Comparison of ENCODE assay signal across 11 cellular contexts in genomic region chr3:66236281-66236680, GRCh38. TPM values are rescaled to one million over a fixed set of nuclear protein-coding genes. Genes with fewer than 3 reads are reported as not detected.
A peak's percentile ranks its signal among the peaks of the same experiment; 100 is the strongest.
DNase-seq lines count a peak whose midpoint lies in the region; ATAC-seq, FAIRE-seq and TF ChIP-seq lines count a peak whose summit lies in the region.
"Had no signal": no experiment of that assay in that cellular context is flagged by ENCODE, and none has a peak within 500 bp of the region (broad histone marks: within the 10 kb centered on the region; RNA-seq: fewer than 3 reads in every experiment).

No MANE protein-coding gene starts in this region.

- FAIRE-seq in K562 (lab: Jason Lieb, UNC), result no peak

- no TSS peak for BruUV-seq in K562 (replicated peaks; lab: Mats Ljungman, UMichigan)

- no peak overlapping the region for H3K9ac ChIP-seq in K562 (ENCODE audit: insufficient read depth in 1 of 2, low read depth in 2 of 2, low read length in 2 of 2)
- H3K9ac ChIP-seq in mesendoderm (ENCODE audit: low read length), result no peak overlapping the region

- no peak overlapping the region for H2AFZ ChIP-seq in K562 (ENCODE audit: low read depth, low read length)

- intact Hi-C loops in K562 (cut with micrococcal nuclease), result no loop called here

- H4K8ac ChIP-seq in mesendoderm (ENCODE audit: low read depth, low read length), result no peak overlapping the region

- WGBS in K562 (ENCODE audit: insufficient coverage, low coverage, missing lambda C conversion rate), result 77% methylated on average over 5 of the region's 5 CpGs
- no CpG with 5 or more reads among the region's 5 CpGs for WGBS in mesendoderm (ENCODE audit: extremely low coverage, insufficient coverage, low lambda C conversion rate)

- H3K56ac ChIP-seq in mesendoderm (ENCODE audit: low read length), result no peak overlapping the region

- no peak for TF ChIP-seq RAD21 in K562 (CRISPR knock-in tag; conservative IDR thresholded peaks at IDR 0.05 in 1 of 2, IDR thresholded peaks at IDR 0.05 in 1 of 2)

- ATAC-seq in K562 (no peak), GM18909 (IDR thresholded peaks at IDR 0.05; ENCODE audit: poor library complexity, unreplicated experiment) (no peak), HG03196 (IDR thresholded peaks at IDR 0.05; ENCODE audit: unreplicated experiment) (no peak), HG02852 (IDR thresholded peaks at IDR 0.05; ENCODE audit: unreplicated experiment) (no peak)
- ATAC-seq: effector memory CD8-positive, alpha-beta T cell had no signal

- H2BK15ac ChIP-seq in mesendoderm (replicated peaks; ENCODE audit: low read depth), result no peak overlapping the region

- H3K79me2 ChIP-seq in K562 (ENCODE audit: control insufficient read depth, insufficient read depth, low read length) (no peaks in the 10 kb centered on the region), mesendoderm (ENCODE audit: control insufficient read depth, insufficient read depth, low read length) (no peaks in the 10 kb centered on the region)

- no peak overlapping the region for H2BK5ac ChIP-seq in mesendoderm (ENCODE audit: low read length)

- H3K9me1 ChIP-seq in K562 (ENCODE audit: control insufficient read depth, insufficient read depth, low read length), result no peaks in the 10 kb centered on the region

- in situ Hi-C loops in K562 (cut with MboI), result no loop called here

- H2AK5ac ChIP-seq in mesendoderm (ENCODE audit: low read length), result no peak overlapping the region

- no peaks in the 10 kb centered on the region for H3K9me3 ChIP-seq in K562 (replicated peaks; ENCODE audit: control insufficient read depth, insufficient read depth, low read depth, low read length)

- H3K27me3 ChIP-seq in K562 (ENCODE audit: control insufficient read depth in 2 of 2, insufficient read depth in 2 of 2, low read length in 2 of 2) (no peaks in the 10 kb centered on the region), mesendoderm (ENCODE audit: insufficient read depth, low read length, poor library complexity) (no peaks in the 10 kb centered on the region)

- CTCF ChIA-PET in K562 (lab: Yijun Ruan, JAX; ENCODE audit: low intra/inter-chr PET ratio), result no interaction called here

- TF ChIP-seq EP300 in K562 (IDR thresholded peaks at IDR 0.05; ENCODE audit: low read length), result no peak

- no peak overlapping the region for H3K4ac ChIP-seq in mesendoderm (ENCODE audit: low read depth, low read length)

- H2BK120ac ChIP-seq in mesendoderm (ENCODE audit: low read depth, low read length), result no peak overlapping the region

- H3K23ac ChIP-seq in mesendoderm (ENCODE audit: low read length), result no peak overlapping the region

- H3K18ac ChIP-seq in mesendoderm (ENCODE audit: low read length), result no peak overlapping the region

- H3K27ac ChIP-seq in K562 (ENCODE audit: extremely low read depth, low read depth, low read length) (no peak overlapping the region), mesendoderm (ENCODE audit: low read depth, low read length) (no peak overlapping the region), substantia nigra (ENCODE audit: low read depth, low read length, poor library complexity, severe bottlenecking) (no peak overlapping the region)
- H3K27ac ChIP-seq: skin epidermis had no signal

- no peak for TF ChIP-seq POLR2A in K562 (conservative IDR thresholded peaks at IDR 0.05)

- no peaks in the 10 kb centered on the region for H4K20me1 ChIP-seq in K562 (replicated peaks; ENCODE audit: control insufficient read depth, insufficient read depth, low read length)

- peak; percentile 4 for DNase-seq in EL
- DNase-seq in LHCN-M2 (ENCODE audit: low read depth), result peak; percentile 20
- DNase-seq in K562 (ENCODE audit: extremely low read depth in 1 of 4, low spot score in 3 of 4), result peak in 1 of 4 experiments; percentile 5
- DNase-seq in mesendoderm, result peak; percentile 59
- DNase-seq in substantia nigra (lab: John Stamatoyannopoulos, UW), result no peak
- DNase-seq: DMS79 treated with DMSO at 0.1 percent for 48 hours; effector memory CD8-positive, alpha-beta T cell had no signal

- peaks cover 7% of the 10 kb centered on the region for H3K79me1 ChIP-seq in mesendoderm (ENCODE audit: low read length)

- no peak for TF ChIP-seq CTCF in K562 (IDR thresholded peaks at IDR 0.05 in 2 of 3, conservative IDR thresholded peaks at IDR 0.05 in 1 of 3; ENCODE audit: insufficient read depth in 2 of 3, low read depth in 1 of 3, low read length in 3 of 3)

- H3K4me3 ChIP-seq in K562 (no peak overlapping the region), mesendoderm (ENCODE audit: low read length) (no peak overlapping the region)
- H3K4me3 ChIP-seq: skin epidermis had no signal

- H4K5ac ChIP-seq in mesendoderm (ENCODE audit: low read length), result no peak overlapping the region

- H3K4me1 ChIP-seq in K562 (replicated peaks in 1 of 2; ENCODE audit: control insufficient read depth in 2 of 2, insufficient read depth in 2 of 2, low read length in 2 of 2) (no peaks in the 10 kb centered on the region), mesendoderm (ENCODE audit: control insufficient read depth, low read depth, low read length) (no peaks in the 10 kb centered on the region)

- H3K4me2 ChIP-seq in K562 (ENCODE audit: insufficient read depth, low read length) (no peak overlapping the region), mesendoderm (ENCODE audit: low read length) (no peak overlapping the region)

- POLR2A ChIA-PET in K562 (lab: Yijun Ruan, JAX), result interaction anchor here (0.6 kb wide), 1 partner anchor 62 kb away, joined by 3 read pairs; no protein-coding TSS in a partner anchor

- H3K36me3 ChIP-seq in K562 (ENCODE audit: control insufficient read depth, insufficient read depth, low read length) (no peaks in the 10 kb centered on the region), mesendoderm (ENCODE audit: control insufficient read depth, insufficient read depth, low read length) (no peaks in the 10 kb centered on the region)

TF ChIP-seq in K562, 482 proteins besides CTCF, POLR2A, EP300 and RAD21:
- TF ChIP-seq ZNF384 (IDR thresholded peaks at IDR 0.05; ENCODE audit: low read depth, low read length) (0 out of 2 replicates have a peak, but pooled peaks have one; percentile 19), RCOR1 (IDR thresholded peaks at IDR 0.05; ENCODE audit: borderline replicate concordance in 1 of 2, low read depth in 2 of 2, low read length in 2 of 2) (no peak)

RNA-seq across cellular contexts. Expression of gene SLC25A26, which starts 15.5 kb away (rescaled TPM):
- 14.3 and 25.9 TPM in 2 replicates for total RNA-seq in LHCN-M2 (2014; rRNA removed)
- 21.4 TPM for polyA plus RNA-seq in LHCN-M2 (2012)
- 8.4 and 8.8 TPM in 2 replicates for total RNA-seq in K562 (2011; cell fraction: chromatin; rRNA removed; ENCODE audit: low replicate concordance)
- total RNA-seq in K562 (2011; cell fraction: nucleolus; rRNA removed), result 6.8 and 9.2 TPM in 2 replicates
- 7.3 and 11.3 TPM in 2 replicates for total RNA-seq in K562 (2011; cell fraction: nucleoplasm; rRNA removed)
- total RNA-seq in K562 (2014; rRNA removed), result 8.8 and 9.7 TPM in 2 replicates
- total RNA-seq in K562 (2014; rRNA removed; fragmentation: Illumina TruSeq; extraction: Trizol), result 12.6 and 13.1 TPM in 2 replicates
- 6.5 and 7.2 TPM in 2 replicates for total RNA-seq in K562 (2015; rRNA removed; fragmentation: Illumina TruSeq; extraction: Trizol)
- 10.7 and 13.9 TPM in 2 replicates for total RNA-seq in K562 (2021)
- polyA plus RNA-seq in K562 (2011; rRNA removed), result 16.1 and 16.5 TPM in 2 replicates
- 10.0 and 19.9 TPM in 2 replicates for polyA plus RNA-seq in K562 (2011; cell fraction: cytosol; rRNA removed)
- 6.8 and 9.2 TPM in 2 replicates for polyA plus RNA-seq in K562 (2011; cell fraction: nucleus; rRNA removed)
- 8.2 and 13.2 TPM in 2 replicates for polyA plus RNA-seq in K562 (2012)
- 7.7 and 8.2 TPM in 2 replicates for polyA plus RNA-seq in K562 (2014; fragmentation: Illumina TruSeq; extraction: Trizol)
- 10 to 100 TPM; 26.1 to 29.1 TPM for polyA plus RNA-seq in K562 (2014; fragmentation: Nextera tagmentation; extraction: Ambion mirVana)
- 10.4 and 10.8 TPM in 2 replicates for polyA plus RNA-seq in K562 (2014; rRNA removed)
- 8.5 and 9.7 TPM in 2 replicates for polyA minus RNA-seq in K562 (2011; rRNA and poly(A)+ RNA removed)
- polyA minus RNA-seq in K562 (2011; cell fraction: cytosol; rRNA and poly(A)+ RNA removed), result 1.5 and 5.2 TPM in 2 replicates
- 5.1 and 6.4 TPM in 2 replicates for polyA minus RNA-seq in K562 (2011; cell fraction: nucleus; rRNA and poly(A)+ RNA removed)
- polyA plus RNA-seq in mesendoderm (2013, experiment 1 of 2), result 15.6 TPM
- polyA plus RNA-seq in mesendoderm (2013, experiment 2 of 2), result 15.3 TPM

Comparison
In these comparisons a context has a peak if more than half of its experiments do, and no peak if none do; other contexts are left out.
1. DNase-seq: peak in EL (single experiment), LHCN-M2 (single experiment) and mesendoderm (single experiment); none in substantia nigra (0 of 49).